In the genomic region with DNA sequence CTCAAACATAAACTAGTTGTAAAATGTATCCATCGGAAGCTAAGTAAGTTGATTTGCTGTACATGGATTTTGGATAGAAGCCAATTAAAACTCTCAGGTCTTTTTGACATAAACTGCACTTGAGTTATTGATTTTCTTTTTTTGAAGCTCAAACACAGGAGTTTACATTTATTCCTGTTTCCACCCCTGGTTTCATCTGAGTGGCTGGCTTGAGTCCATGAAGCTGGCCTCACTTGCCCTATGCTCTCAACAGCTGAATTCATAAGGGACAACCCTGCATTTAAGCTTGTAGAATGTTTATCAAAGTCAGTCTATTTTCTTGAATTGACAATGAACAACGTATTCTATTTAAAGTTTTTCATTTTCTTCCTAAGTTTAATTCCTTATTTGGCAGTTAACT, we compare ENCODE assay signal across 26 cellular contexts. TPM values are rescaled to one million over a fixed set of nuclear protein-coding genes. Genes with fewer than 3 reads are reported as not detected.
DNase-seq lines count a peak whose midpoint lies in the region; ATAC-seq and TF ChIP-seq lines count a peak whose summit lies in the region.
"Had no signal": no experiment of that assay in that cellular context is flagged by ENCODE, and none has a peak within 500 bp of the region (broad histone marks: within the 10 kb centered on the region; RNA-seq: fewer than 3 reads in every experiment).

No MANE protein-coding gene starts in this region.

- no peaks in the 10 kb centered on the region for H3K9me3 Mint-ChIP-seq in endodermal cell
- no peaks in the 10 kb centered on the region for H3K9me3 Mint-ChIP-seq in activated naive CD4-positive, alpha-beta T cell treated with anti-CD3 and anti-CD28 coated beads, Interleukin-2, amount 10 ng/mL, durations not matched to agents 7 days and 5 days
- H3K9me3 Mint-ChIP-seq: activated naive CD8-positive, alpha-beta T cell treated with anti-CD3 and anti-CD28 coated beads, Interleukin-2, amount 50 U/mL, for 24 hours; activated T-cell treated with anti-CD3 and anti-CD28 coated beads, Interleukin-2, amount 50 U/mL, for 24 hours; central memory CD8-positive, alpha-beta T cell had no signal

- H3K4me3 Mint-ChIP-seq in endodermal cell = no peak overlapping the region
- H3K4me3 Mint-ChIP-seq in activated naive CD4-positive, alpha-beta T cell treated with anti-CD3 and anti-CD28 coated beads, Interleukin-2, amount 10 ng/mL, durations not matched to agents 7 days and 5 days = no peak overlapping the region
- H3K4me3 Mint-ChIP-seq: activated naive CD8-positive, alpha-beta T cell treated with anti-CD3 and anti-CD28 coated beads, Interleukin-2, amount 50 U/mL, for 24 hours; activated T-cell treated with anti-CD3 and anti-CD28 coated beads, Interleukin-2, amount 50 U/mL, for 24 hours; CD4-positive, alpha-beta memory T cell; central memory CD8-positive, alpha-beta T cell; natural killer cell treated with Interleukin-12 subunit alpha and Interleukin-12 subunit beta and Interleukin-15 and Interleukin-18, amount 100 ng/mL, for 72 hours had no signal

- H3K4me3 ChIP-seq in endodermal cell (ENCODE audit: low read length) = no peak overlapping the region
- H3K4me3 ChIP-seq: A549, lung, mucosa of descending colon, PC-9, transverse colon had no signal

- 80 to 100% methylated on average over 1 to 2 of the region's 2 CpGs for WGBS in endodermal cell (ENCODE audit: insufficient coverage in 1 of 2, insufficient read length in 1 of 2), 2 experiments

- no peaks in the 10 kb centered on the region for H3K4me1 Mint-ChIP-seq in endodermal cell
- no peaks in the 10 kb centered on the region for H3K4me1 Mint-ChIP-seq in activated naive CD4-positive, alpha-beta T cell treated with anti-CD3 and anti-CD28 coated beads, Interleukin-2, amount 10 ng/mL, durations not matched to agents 7 days and 5 days
- H3K4me1 Mint-ChIP-seq: CD4-positive, alpha-beta memory T cell; central memory CD8-positive, alpha-beta T cell had no signal

- no peak overlapping the region for H3K27ac Mint-ChIP-seq in endodermal cell
- H3K27ac Mint-ChIP-seq in activated naive CD4-positive, alpha-beta T cell treated with anti-CD3 and anti-CD28 coated beads, Interleukin-2, amount 10 ng/mL, durations not matched to agents 7 days and 5 days = no peak overlapping the region
- H3K27ac Mint-ChIP-seq: activated naive CD8-positive, alpha-beta T cell treated with anti-CD3 and anti-CD28 coated beads, Interleukin-2, amount 50 U/mL, for 24 hours; activated T-cell treated with anti-CD3 and anti-CD28 coated beads, Interleukin-2, amount 50 U/mL, for 24 hours; CD4-positive, alpha-beta memory T cell; natural killer cell treated with Interleukin-12 subunit alpha and Interleukin-12 subunit beta and Interleukin-15 and Interleukin-18, amount 100 ng/mL, for 72 hours had no signal

- H3K27ac ChIP-seq in endodermal cell (ENCODE audit: low read depth, low read length) = no peak overlapping the region
- H3K27ac ChIP-seq in foreskin keratinocyte = no peak overlapping the region
- H3K27ac ChIP-seq: A549, PC-9, transverse colon had no signal

- H3K27me3 ChIP-seq in endodermal cell (ENCODE audit: control insufficient read depth, insufficient read depth, low read length, poor library complexity, severe bottlenecking) = peaks cover 5% of the 10 kb centered on the region
- peaks cover 66% of the 10 kb centered on the region for H3K27me3 ChIP-seq in foreskin keratinocyte
- H3K27me3 ChIP-seq: transverse colon had no signal

- no peaks in the 10 kb centered on the region for H3K27me3 Mint-ChIP-seq in endodermal cell (ENCODE audit: insufficient read depth)
- H3K27me3 Mint-ChIP-seq in activated naive CD4-positive, alpha-beta T cell treated with anti-CD3 and anti-CD28 coated beads, Interleukin-2, amount 10 ng/mL, durations not matched to agents 7 days and 5 days = peaks cover 19% of the 10 kb centered on the region

- TF ChIP-seq CTCF in endodermal cell (conservative IDR thresholded peaks at IDR 0.05) = no peak
- no peak for TF ChIP-seq CTCF in foreskin keratinocyte (conservative IDR thresholded peaks at IDR 0.05)

- H3K9ac ChIP-seq in endodermal cell (ENCODE audit: extremely low read depth, low read length, poor library complexity, severe bottlenecking) = no peak overlapping the region

- CTCF ChIA-PET in activated naive CD4-positive, alpha-beta T cell treated with anti-CD3 and anti-CD28 coated beads, Interleukin-2, amount 10 ng/mL, durations not matched to agents 7 days and 5 days (lab: Charles Lee) = no interaction called here

- H3K4me1 ChIP-seq in endodermal cell (ENCODE audit: control insufficient read depth, insufficient read depth, low read length) = no peaks in the 10 kb centered on the region
- H3K4me1 ChIP-seq in foreskin keratinocyte = no peaks in the 10 kb centered on the region
- H3K4me1 ChIP-seq: A549 had no signal

- no peaks in the 10 kb centered on the region for H3K36me3 ChIP-seq in endodermal cell (ENCODE audit: control insufficient read depth, insufficient read depth, low read length)
- H3K36me3 ChIP-seq: transverse colon had no signal

- no peak for ATAC-seq in GM21515 (IDR thresholded peaks at IDR 0.05; ENCODE audit: unreplicated experiment)
- no peak for ATAC-seq in foreskin keratinocyte
- ATAC-seq: A549; activated naive CD8-positive, alpha-beta T cell treated with anti-CD3 and anti-CD28 coated beads, Interleukin-2, amount 50 U/mL, for 24 hours; mucosa of descending colon; natural killer cell treated with Interleukin-12 subunit alpha and Interleukin-12 subunit beta and Interleukin-15 and Interleukin-18, amount 100 ng/mL, for 72 hours had no signal

- no peaks in the 10 kb centered on the region for H3K9me3 ChIP-seq in endodermal cell (ENCODE audit: control insufficient read depth, low read length)
- H3K9me3 ChIP-seq: A549, mucosa of descending colon, transverse colon had no signal

- DNase-seq in COLO829 (ENCODE audit: low spot score) (peak; percentile 57), NCI-H1105 (lab: John Stamatoyannopoulos, UW) (peak; percentile 73), NCI-H2107 treated with DMSO at 0.1 percent for 48 hours (lab: John Stamatoyannopoulos, UW; ENCODE audit: unreplicated experiment) (peak; percentile 65), epidermal melanocyte (ENCODE audit: insufficient read length, low spot score) (peak; percentile 36), endodermal cell (no peak), foreskin keratinocyte (no peak)
- no peak for DNase-seq in activated naive CD4-positive, alpha-beta T cell treated with anti-CD3 and anti-CD28 coated beads, Interleukin-2, amount 10 ng/mL, durations not matched to agents 7 days and 5 days
- DNase-seq: activated CD4-positive, alpha-beta T cell treated with anti-CD3 and anti-CD28 coated beads for 48 hours; activated gamma-delta T cell; activated naive CD8-positive, alpha-beta T cell treated with anti-CD3 and anti-CD28 coated beads, Interleukin-2, amount 50 U/mL, for 24 hours; activated T-cell treated with anti-CD3 and anti-CD28 coated beads, Interleukin-2, amount 50 U/mL, for 24 hours; CD4-positive, alpha-beta memory T cell; dermis blood vessel endothelial cell; GF-D8; H7; mucosa of descending colon; NCI-H446; PC-9; Right ventricle myocardium superior; stimulated activated CD4-positive, alpha-beta T cell treated with anti-CD3 and anti-CD28 coated beads, Interleukin-2, amount 100 ng/mL, for 24 hours; transverse colon had no signal

- no peaks in the 10 kb centered on the region for H3K36me3 Mint-ChIP-seq in endodermal cell (ENCODE audit: low read depth)
- H3K36me3 Mint-ChIP-seq in activated naive CD4-positive, alpha-beta T cell treated with anti-CD3 and anti-CD28 coated beads, Interleukin-2, amount 10 ng/mL, durations not matched to agents 7 days and 5 days = no peaks in the 10 kb centered on the region
- H3K36me3 Mint-ChIP-seq: CD4-positive, alpha-beta memory T cell; natural killer cell treated with Interleukin-12 subunit alpha and Interleukin-12 subunit beta and Interleukin-15 and Interleukin-18, amount 100 ng/mL, for 72 hours had no signal

RNA-seq across cellular contexts. Expression of gene PLEKHG1, which starts 58.1 kb away (rescaled TPM):
- total RNA-seq in endodermal cell (1 to 10 TPM; 1.5 to 2.4 TPM), foreskin keratinocyte (2.5 and 4.1 TPM in 2 replicates)
- polyA plus RNA-seq in endodermal cell (2013, experiment 1 of 2) = 11.3 TPM
- polyA plus RNA-seq in endodermal cell (2013, experiment 2 of 2) = 11.3 TPM
- 0.60 and 0.64 TPM in 2 replicates for polyA plus RNA-seq in foreskin keratinocyte

Comparison
In these comparisons a context has a peak if more than half of its experiments do, and no peak if none do; other contexts are left out.
1. DNase-seq: peak in COLO829 (single experiment), NCI-H1105 (single experiment), NCI-H2107 treated with DMSO at 0.1 percent for 48 hours (single experiment) and epidermal melanocyte (single experiment); none in endodermal cell (single experiment), foreskin keratinocyte (0 of 2) and activated naive CD4-positive, alpha-beta T cell treated with anti-CD3 and anti-CD28 coated beads, Interleukin-2, amount 10 ng/mL, durations not matched to agents 7 days and 5 days (single experiment).